In genomic region chr1:59973719-59974118, GRCh38 we compare ENCODE assay signal across 35 cellular contexts. TPM values are rescaled to one million over a fixed set of nuclear protein-coding genes. Genes with fewer than 3 reads are reported as not detected.
"Had no signal": no experiment of that assay in that cellular context is flagged by ENCODE, and none has a peak within 500 bp of the region (broad histone marks: within the 10 kb centered on the region; RNA-seq: fewer than 3 reads in every experiment).

No MANE protein-coding gene starts in this region.

- H3K79me2 ChIP-seq: parathyroid adenoma had no signal

- H3K36me3 ChIP-seq: neural progenitor cell, ovary, right lobe of liver, sigmoid colon, spleen, suprapubic skin, tibial artery, transverse colon, upper lobe of right lung, uterus had no signal

- DNase-seq: naive thymus-derived CD4-positive, alpha-beta T cell; natural killer cell; occipital lobe; ovary; posterior cingulate gyrus; retina; right cardiac atrium; right lobe of liver; sigmoid colon; spleen; stimulated activated CD4-positive, alpha-beta T cell treated with anti-CD3 and anti-CD28 coated beads, Interleukin-12 subunit alpha, Interleukin-12 subunit beta, amount 100 ng/mL, for 4 hours; stimulated activated CD4-positive, alpha-beta T cell treated with anti-CD3 and anti-CD28 coated beads, Interleukin-1b, Interleukin-23, amount 100 ng/mL, for 48 hours; stimulated activated CD4-positive, alpha-beta T cell treated with anti-CD3 and anti-CD28 coated beads, Interleukin-4, amount 100 ng/mL, for 1 hour; stimulated activated CD4-positive, alpha-beta T cell treated with anti-CD3 and anti-CD28 coated beads, Interleukin-4, amount 100 ng/mL, for 4 hours; stimulated activated CD8-positive, alpha-beta memory T cell treated with anti-CD3 and anti-CD28 coated beads, Interleukin-4, amount 100 ng/mL, for 48 hours; stimulated activated naive CD4-positive, alpha-beta T cell; stimulated activated naive CD8-positive, alpha-beta T cell treated with anti-CD3 and anti-CD28 coated beads, Interleukin-15, amount 100 ng/mL, for 72 hours; stimulated activated naive CD8-positive, alpha-beta T cell treated with anti-CD3 and anti-CD28 coated beads, Interleukin-15, Interleukin-2, amounts not matched to agents 100 U/mL and 50 U/mL, for 24 hours; substantia nigra; testis; tibial artery; transverse colon; upper lobe of right lung; uterus had no signal

- H3K27ac ChIP-seq: neural progenitor cell, ovary, parathyroid adenoma, right lobe of liver, sigmoid colon, skin epidermis, spleen, suprapubic skin, testis, tibial artery, transverse colon, upper lobe of right lung, uterus had no signal

- H3K36me3 Mint-ChIP-seq: naive thymus-derived CD4-positive, alpha-beta T cell; natural killer cell; neural progenitor cell; stimulated activated memory B cell treated with anti-CD40 and anti-IgM and Interleukin-4, amounts not matched to agents 10 μg/mL and 1 μg/mL and 100 μg/mL, for 72 hours; type B pancreatic cell had no signal

- H3K27ac Mint-ChIP-seq: naive thymus-derived CD4-positive, alpha-beta T cell; natural killer cell; nephron; neural progenitor cell; progenitor cell of endocrine pancreas; stimulated activated memory B cell treated with anti-CD40 and anti-IgM and Interleukin-4, amounts not matched to agents 10 μg/mL and 1 μg/mL and 100 μg/mL, for 72 hours; stimulated activated naive CD8-positive, alpha-beta T cell treated with anti-CD3 and anti-CD28 coated beads, Interleukin-15, amount 100 ng/mL, for 72 hours; type B pancreatic cell had no signal

- H2AFZ ChIP-seq: neural progenitor cell, parathyroid adenoma had no signal

- ATAC-seq: naive thymus-derived CD4-positive, alpha-beta T cell; natural killer cell; right cardiac atrium; right lobe of liver; stimulated activated memory B cell treated with anti-CD40 and anti-IgM and Interleukin-4, amounts not matched to agents 10 μg/mL and 1 μg/mL and 100 μg/mL, for 72 hours; stimulated activated naive CD8-positive, alpha-beta T cell treated with anti-CD3 and anti-CD28 coated beads, Interleukin-15, amount 100 ng/mL, for 72 hours; stimulated activated naive CD8-positive, alpha-beta T cell treated with anti-CD3 and anti-CD28 coated beads, Interleukin-15, Interleukin-2, amounts not matched to agents 100 U/mL and 50 U/mL, for 24 hours; upper lobe of right lung had no signal

- H3K4me2 ChIP-seq: neural progenitor cell, smooth muscle cell had no signal

- H3K9me3 ChIP-seq: ovary, right lobe of liver, sigmoid colon, spleen, suprapubic skin, testis, tibial artery, transverse colon, upper lobe of right lung, uterus had no signal

- H3K4me3 ChIP-seq: neural progenitor cell, ovary, right lobe of liver, sigmoid colon, skin epidermis, smooth muscle cell, spleen, suprapubic skin, testis, tibial artery, transverse colon, upper lobe of right lung, uterus had no signal

- H3K9me3 Mint-ChIP-seq: natural killer cell; nephron; neural progenitor cell; stimulated activated memory B cell treated with anti-CD40 and anti-IgM and Interleukin-4, amounts not matched to agents 10 μg/mL and 1 μg/mL and 100 μg/mL, for 72 hours; stimulated activated naive CD8-positive, alpha-beta T cell treated with anti-CD3 and anti-CD28 coated beads, Interleukin-15, amount 100 ng/mL, for 72 hours; type B pancreatic cell had no signal

- H3K9ac ChIP-seq: neural progenitor cell, parathyroid adenoma had no signal

- H3K4me1 ChIP-seq: neural progenitor cell, parathyroid adenoma, right lobe of liver, testis, uterus had no signal

- H3K4me3 Mint-ChIP-seq: naive thymus-derived CD4-positive, alpha-beta T cell; natural killer cell; nephron; neural progenitor cell; stimulated activated memory B cell treated with anti-CD40 and anti-IgM and Interleukin-4, amounts not matched to agents 10 μg/mL and 1 μg/mL and 100 μg/mL, for 72 hours; stimulated activated naive CD8-positive, alpha-beta T cell treated with anti-CD3 and anti-CD28 coated beads, Interleukin-15, amount 100 ng/mL, for 72 hours; type B pancreatic cell had no signal

- H3K27me3 ChIP-seq: ovary, right lobe of liver, sigmoid colon, suprapubic skin, testis, tibial artery, transverse colon, upper lobe of right lung, uterus had no signal

RNA-seq across cellular contexts. Expression of gene CYP2J2, which starts 47.1 kb away (rescaled TPM):
- total RNA-seq: osteoblast had no signal
- polyA plus RNA-seq: neural cell had no signal
